In the genomic region with DNA sequence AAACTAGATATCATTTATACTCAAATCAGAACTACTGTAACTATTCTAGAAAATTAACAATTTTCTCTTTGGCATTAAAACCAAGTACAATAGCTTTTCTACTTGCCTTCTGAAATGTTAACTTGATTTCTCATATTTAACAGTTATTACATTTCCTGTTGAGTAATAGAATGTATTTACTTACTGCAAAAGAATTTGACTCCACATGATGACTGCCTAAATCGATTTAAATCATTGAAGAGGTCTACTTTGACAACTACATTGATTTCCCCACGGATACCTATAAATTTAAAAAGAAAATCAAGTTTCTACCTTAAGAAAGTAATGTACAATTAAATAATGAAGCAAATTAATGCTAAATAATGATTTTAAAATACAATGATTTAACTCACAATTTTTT, we compare ENCODE assay signal across 23 cellular contexts. TPM values are rescaled to one million over a fixed set of nuclear protein-coding genes. Genes with fewer than 3 reads are reported as not detected.
A peak's percentile ranks its signal among the peaks of the same experiment; 100 is the strongest.
DNase-seq lines count a peak whose midpoint lies in the region; ATAC-seq, FAIRE-seq and TF ChIP-seq lines count a peak whose summit lies in the region.
"Had no signal": no experiment of that assay in that cellular context is flagged by ENCODE, and none has a peak within 500 bp of the region (broad histone marks: within the 10 kb centered on the region; RNA-seq: fewer than 3 reads in every experiment).

No MANE protein-coding gene starts in this region.

- H3K9ac ChIP-seq in PC-3 (ENCODE audit: low read length) = no peak overlapping the region

- H3K27ac Mint-ChIP-seq in activated CD4-positive, alpha-beta T cell treated with anti-CD3 and anti-CD28 coated beads, Interleukin-2, amount 10 ng/mL, durations not matched to agents 24 days and 14 days = no peak overlapping the region
- no peak overlapping the region for H3K27ac Mint-ChIP-seq in effector memory CD8-positive, alpha-beta T cell
- H3K27ac Mint-ChIP-seq: activated naive CD8-positive, alpha-beta T cell treated with anti-CD3 and anti-CD28 coated beads for 36 hours; activated T-helper 17 cell treated with anti-CD3 and anti-CD28 coated beads, Interleukin-2, amount 50 U/mL, for 72 hours; CD8-positive, alpha-beta T cell; dendritic cell treated with granulocyte-macrophage colony-stimulating factor and Interleukin-4, amounts not matched to agents 40 ng/mL and 50 ng/mL, for 4 days; GM23338 had no signal

- intact Hi-C loops in PC-3 (cut with micrococcal nuclease) = loop anchor here (5.0 kb wide), 2 partner anchors 102 to 147 kb away; partner anchors contain the start of gene ETNK1
- intact Hi-C loops in activated CD4-positive, alpha-beta T cell treated with anti-CD3 and anti-CD28 coated beads, Interleukin-2, amount 10 ng/mL, durations not matched to agents 24 days and 14 days (cut with micrococcal nuclease) = no loop called here

- H3K27me3 Mint-ChIP-seq in activated CD4-positive, alpha-beta T cell treated with anti-CD3 and anti-CD28 coated beads, Interleukin-2, amount 10 ng/mL, durations not matched to agents 24 days and 14 days = no peaks in the 10 kb centered on the region
- H3K27me3 Mint-ChIP-seq in effector memory CD8-positive, alpha-beta T cell = no peaks in the 10 kb centered on the region
- H3K27me3 Mint-ChIP-seq: activated naive CD8-positive, alpha-beta T cell treated with anti-CD3 and anti-CD28 coated beads for 36 hours; activated T-helper 17 cell treated with anti-CD3 and anti-CD28 coated beads, Interleukin-2, amount 50 U/mL, for 72 hours; dendritic cell treated with granulocyte-macrophage colony-stimulating factor and Interleukin-4, amounts not matched to agents 40 ng/mL and 50 ng/mL, for 4 days had no signal

- H2AFZ ChIP-seq in PC-3 (ENCODE audit: low read length) = no peak overlapping the region
- H2AFZ ChIP-seq: GM23338 had no signal

- peaks cover 4% of the 10 kb centered on the region for H3K4me1 Mint-ChIP-seq in activated CD4-positive, alpha-beta T cell treated with anti-CD3 and anti-CD28 coated beads, Interleukin-2, amount 10 ng/mL, durations not matched to agents 24 days and 14 days
- H3K4me1 Mint-ChIP-seq in effector memory CD8-positive, alpha-beta T cell (ENCODE audit: low read depth in 2 of 2) = peaks cover 0 to 3% of the 10 kb centered on the region in 2 donors
- H3K4me1 Mint-ChIP-seq: GM23338 had no signal

- no peak overlapping the region for H3K4me3 Mint-ChIP-seq in activated CD4-positive, alpha-beta T cell treated with anti-CD3 and anti-CD28 coated beads, Interleukin-2, amount 10 ng/mL, durations not matched to agents 24 days and 14 days
- H3K4me3 Mint-ChIP-seq in effector memory CD8-positive, alpha-beta T cell = no peak overlapping the region
- H3K4me3 Mint-ChIP-seq: activated naive CD8-positive, alpha-beta T cell treated with anti-CD3 and anti-CD28 coated beads for 36 hours; activated T-helper 17 cell treated with anti-CD3 and anti-CD28 coated beads, Interleukin-2, amount 50 U/mL, for 72 hours; CD8-positive, alpha-beta T cell; dendritic cell treated with granulocyte-macrophage colony-stimulating factor and Interleukin-4, amounts not matched to agents 40 ng/mL and 50 ng/mL, for 4 days; GM23338 had no signal

- H3K9me2 ChIP-seq in PC-3 (replicated peaks; ENCODE audit: low read length) = no peaks in the 10 kb centered on the region

- peak overlapping the region; percentile 57 for H3K27ac ChIP-seq in PC-3 (ENCODE audit: low read length)
- H3K27ac ChIP-seq: brain microvascular endothelial cell, neutrophil, spleen had no signal

- H3K4me3 ChIP-seq in BJ (ENCODE audit: low read depth, low read length) (no peak overlapping the region), PC-3 (ENCODE audit: low read length) (no peak overlapping the region), choroid plexus epithelial cell (ENCODE audit: low read depth, low read length) (no peak overlapping the region)
- H3K4me3 ChIP-seq: GM23338, spleen had no signal

- H3K4me2 ChIP-seq in PC-3 (ENCODE audit: low read length) = peak overlapping the region; percentile 64
- H3K4me2 ChIP-seq: GM23338 had no signal

- POLR2A ChIA-PET in BJ (lab: Charles Lee) = no interaction called here
- POLR2A ChIA-PET in PC-3 (lab: Charles Lee; ENCODE audit: unreplicated experiment) = no interaction called here

- CTCF ChIA-PET in BJ (lab: Yijun Ruan, JAX) = no interaction called here
- CTCF ChIA-PET in PC-3 (lab: Charles Lee) = no interaction called here

- DNase-seq in BJ (ENCODE audit: low read depth) (peak; percentile 9), PC-3 (peak; percentile 39), choroid plexus epithelial cell (ENCODE audit: low read depth) (peak; percentile 60), HK-2 (ENCODE audit: unreplicated experiment) (no peak), GM12892 (ENCODE audit: insufficient read length) (no peak)
- DNase-seq in activated CD4-positive, alpha-beta T cell treated with anti-CD3 and anti-CD28 coated beads, Interleukin-2, amount 10 ng/mL, durations not matched to agents 24 days and 14 days = no peak
- DNase-seq in effector memory CD8-positive, alpha-beta T cell = no peak
- DNase-seq: activated CD8-positive, alpha-beta memory T cell treated with anti-CD3 and anti-CD28 coated beads, Interleukin-2, amount 50 U/mL, for 4 hours; activated naive CD8-positive, alpha-beta T cell treated with anti-CD3 and anti-CD28 coated beads for 36 hours; brain microvascular endothelial cell; CD8-positive, alpha-beta T cell; NCI-H524; spleen; stimulated activated CD4-positive, alpha-beta T cell treated with anti-CD3 and anti-CD28 coated beads, Interleukin-4, amount 100 ng/mL, for 1 hour; stimulated activated naive CD8-positive, alpha-beta T cell treated with anti-CD3 and anti-CD28 coated beads, Interleukin-15, Interleukin-2, amounts not matched to agents 100 U/mL and 50 U/mL, for 24 hours; T-helper 9 cell had no signal

- peaks cover 23% of the 10 kb centered on the region for H3K36me3 Mint-ChIP-seq in activated CD4-positive, alpha-beta T cell treated with anti-CD3 and anti-CD28 coated beads, Interleukin-2, amount 10 ng/mL, durations not matched to agents 24 days and 14 days (ENCODE audit: low read depth)
- H3K36me3 Mint-ChIP-seq in effector memory CD8-positive, alpha-beta T cell (ENCODE audit: insufficient read depth) = peaks cover 38% of the 10 kb centered on the region

- no peaks in the 10 kb centered on the region for H4K20me1 ChIP-seq in PC-3 (ENCODE audit: low read length)

- H3K27me3 ChIP-seq in BJ (ENCODE audit: control insufficient read depth, insufficient read depth, low read length) (no peaks in the 10 kb centered on the region), PC-3 (ENCODE audit: low read length) (no peaks in the 10 kb centered on the region)
- H3K27me3 ChIP-seq: brain microvascular endothelial cell, neutrophil, spleen had no signal

- TF ChIP-seq CTCF in BJ (IDR thresholded peaks at IDR 0.05; ENCODE audit: insufficient read depth, low read depth, low read length) = no peak
- TF ChIP-seq CTCF in PC-3 (conservative IDR thresholded peaks at IDR 0.05; ENCODE audit: low read depth, low read length) = no peak
- TF ChIP-seq CTCF in choroid plexus epithelial cell (conservative IDR thresholded peaks at IDR 0.05; ENCODE audit: low read depth, low read length) = no peak

- ATAC-seq in PC-3 = peak; percentile 35
- ATAC-seq in effector memory CD8-positive, alpha-beta T cell (replicated peaks) = no peak
- ATAC-seq: activated T-helper 17 cell treated with anti-CD3 and anti-CD28 coated beads, Interleukin-2, amount 50 U/mL, for 72 hours; CD8-positive, alpha-beta T cell; GM23338; stimulated activated naive CD8-positive, alpha-beta T cell treated with anti-CD3 and anti-CD28 coated beads, Interleukin-15, Interleukin-2, amounts not matched to agents 100 U/mL and 50 U/mL, for 24 hours had no signal

- H3K36me3 ChIP-seq in BJ (ENCODE audit: control insufficient read depth, insufficient read depth, low read length) = peaks cover 3% of the 10 kb centered on the region; the same call in 1 of the 2 replicates
- peaks cover 8% of the 10 kb centered on the region; the same call in 1 of the 2 replicates for H3K36me3 ChIP-seq in PC-3 (ENCODE audit: low read depth, low read length)
- H3K36me3 ChIP-seq: brain microvascular endothelial cell had no signal

- H3K9me3 ChIP-seq in PC-3 (ENCODE audit: low read length) = no peaks in the 10 kb centered on the region
- H3K9me3 ChIP-seq: neutrophil, spleen had no signal

- H3K79me2 ChIP-seq in PC-3 (ENCODE audit: low read length) = no peaks in the 10 kb centered on the region

- H3K9me3 Mint-ChIP-seq in activated CD4-positive, alpha-beta T cell treated with anti-CD3 and anti-CD28 coated beads, Interleukin-2, amount 10 ng/mL, durations not matched to agents 24 days and 14 days = no peaks in the 10 kb centered on the region
- H3K9me3 Mint-ChIP-seq in effector memory CD8-positive, alpha-beta T cell = no peaks in the 10 kb centered on the region
- H3K9me3 Mint-ChIP-seq: activated naive CD8-positive, alpha-beta T cell treated with anti-CD3 and anti-CD28 coated beads for 36 hours; activated T-helper 17 cell treated with anti-CD3 and anti-CD28 coated beads, Interleukin-2, amount 50 U/mL, for 72 hours; CD8-positive, alpha-beta T cell; dendritic cell treated with granulocyte-macrophage colony-stimulating factor and Interleukin-4, amounts not matched to agents 40 ng/mL and 50 ng/mL, for 4 days; GM23338 had no signal

- no peak for TF ChIP-seq POLR2A in GM12892 (IDR thresholded peaks at IDR 0.05; ENCODE audit: low read depth, low read length)

- FAIRE-seq in islet of Langerhans (lab: Jason Lieb, UNC) (peak; percentile 76), GM12892 (lab: Jason Lieb, UNC) (no peak)
- FAIRE-seq: GM12891, RCC 7860 had no signal

- BruUV-seq in PC-3 (replicated peaks; lab: Mats Ljungman, UMichigan) = no TSS peak

- peaks cover 29% of the 10 kb centered on the region for H3K4me1 ChIP-seq in PC-3 (ENCODE audit: insufficient read depth, low read length)

- H3F3A ChIP-seq in PC-3 (ENCODE audit: low read length, unreplicated experiment) = no peaks in the 10 kb centered on the region

RNA-seq across cellular contexts. Expression of gene C2CD5, which starts 18.9 kb away (rescaled TPM):
- polyA plus RNA-seq in BJ (2011; rRNA removed) = 11.0 and 21.8 TPM in 2 replicates
- polyA minus RNA-seq in BJ (2011; rRNA and poly(A)+ RNA removed) = 15.3 and 19.7 TPM in 2 replicates
- total RNA-seq in PC-3 (2014; rRNA removed) = 12.7 and 14.4 TPM in 2 replicates
- total RNA-seq in activated CD4-positive, alpha-beta T cell treated with anti-CD3 and anti-CD28 coated beads, Interleukin-2, amount 10 ng/mL, durations not matched to agents 24 days and 14 days = 31.4 and 35.1 TPM in 2 replicates
- 21.7 TPM for polyA plus RNA-seq in GM12892 (2012; ENCODE audit: missing spikeins)

Comparison
In these comparisons a context has a peak if more than half of its experiments do, and no peak if none do; other contexts are left out.
1. DNase-seq: peak in BJ (single experiment), PC-3 (single experiment) and choroid plexus epithelial cell (single experiment); none in activated CD4-positive, alpha-beta T cell treated with anti-CD3 and anti-CD28 coated beads, Interleukin-2, amount 10 ng/mL, durations not matched to agents 24 days and 14 days (single experiment), HK-2 (single experiment), GM12892 (single experiment) and effector memory CD8-positive, alpha-beta T cell (0 of 3).